1 cellular context compared by ENCODE assay signal in the genomic region with DNA sequence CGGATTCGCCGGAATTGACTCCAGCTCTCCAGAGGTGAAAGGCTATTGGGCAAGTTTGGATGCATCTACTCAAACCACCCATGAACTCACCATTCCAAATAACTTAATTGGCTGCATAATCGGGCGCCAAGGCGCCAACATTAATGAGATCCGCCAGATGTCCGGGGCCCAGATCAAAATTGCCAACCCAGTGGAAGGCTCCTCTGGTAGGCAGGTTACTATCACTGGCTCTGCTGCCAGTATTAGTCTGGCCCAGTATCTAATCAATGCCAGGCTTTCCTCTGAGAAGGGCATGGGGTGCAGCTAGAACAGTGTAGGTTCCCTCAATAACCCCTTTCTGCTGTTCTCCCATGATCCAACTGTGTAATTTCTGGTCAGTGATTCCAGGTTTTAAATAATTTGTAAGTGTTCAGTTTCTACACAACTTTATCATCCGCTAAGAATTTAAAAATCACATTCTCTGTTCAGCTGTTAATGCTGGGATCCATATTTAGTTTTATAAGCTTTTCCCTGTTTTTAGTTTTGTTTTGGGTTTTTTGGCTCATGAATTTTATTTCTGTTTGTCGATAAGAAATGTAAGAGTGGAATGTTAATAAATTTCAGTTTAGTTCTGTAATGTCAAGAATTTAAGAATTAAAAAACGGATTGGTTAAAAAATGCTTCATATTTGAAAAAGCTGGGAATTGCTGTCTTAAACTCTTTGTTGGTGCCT.
TF ChIP-seq lines count a peak whose summit lies in the region.

No MANE protein-coding gene starts in this region.

TF ChIP-seq in K562, 482 proteins besides CTCF, POLR2A, EP300 and RAD21 (continued from another document):
- TF ChIP-seq, protein P1, sequence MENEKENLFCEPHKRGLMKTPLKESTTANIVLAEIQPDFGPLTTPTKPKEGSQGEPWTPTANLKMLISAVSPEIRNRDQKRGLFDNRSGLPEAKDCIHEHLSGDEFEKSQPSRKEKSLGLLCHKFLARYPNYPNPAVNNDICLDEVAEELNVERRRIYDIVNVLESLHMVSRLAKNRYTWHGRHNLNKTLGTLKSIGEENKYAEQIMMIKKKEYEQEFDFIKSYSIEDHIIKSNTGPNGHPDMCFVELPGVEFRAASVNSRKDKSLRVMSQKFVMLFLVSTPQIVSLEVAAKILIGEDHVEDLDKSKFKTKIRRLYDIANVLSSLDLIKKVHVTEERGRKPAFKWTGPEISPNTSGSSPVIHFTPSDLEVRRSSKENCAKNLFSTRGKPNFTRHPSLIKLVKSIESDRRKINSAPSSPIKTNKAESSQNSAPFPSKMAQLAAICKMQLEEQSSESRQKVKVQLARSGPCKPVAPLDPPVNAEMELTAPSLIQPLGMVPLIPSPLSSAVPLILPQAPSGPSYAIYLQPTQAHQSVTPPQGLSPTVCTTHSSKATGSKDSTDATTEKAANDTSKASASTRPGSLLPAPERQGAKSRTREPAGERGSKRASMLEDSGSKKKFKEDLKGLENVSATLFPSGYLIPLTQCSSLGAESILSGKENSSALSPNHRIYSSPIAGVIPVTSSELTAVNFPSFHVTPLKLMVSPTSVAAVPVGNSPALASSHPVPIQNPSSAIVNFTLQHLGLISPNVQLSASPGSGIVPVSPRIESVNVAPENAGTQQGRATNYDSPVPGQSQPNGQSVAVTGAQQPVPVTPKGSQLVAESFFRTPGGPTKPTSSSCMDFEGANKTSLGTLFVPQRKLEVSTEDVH (IDR thresholded peaks at IDR 0.05; ENCODE audit: low read depth, partially characterized antibody), result peak; percentile 17
- no peak for TF ChIP-seq HSF4 (CRISPR knock-in tag; IDR thresholded peaks at IDR 0.05; ENCODE audit: borderline replicate concordance)
- TF ChIP-seq U2AF2 (optimal IDR thresholded peaks at IDR 0.05; ENCODE audit: low read depth, low read length), result no peak
- TF ChIP-seq KAT7 (CRISPR knock-in tag; IDR thresholded peaks at IDR 0.05; ENCODE audit: borderline replicate concordance), result peak; percentile 90
- TF ChIP-seq, protein P2, sequence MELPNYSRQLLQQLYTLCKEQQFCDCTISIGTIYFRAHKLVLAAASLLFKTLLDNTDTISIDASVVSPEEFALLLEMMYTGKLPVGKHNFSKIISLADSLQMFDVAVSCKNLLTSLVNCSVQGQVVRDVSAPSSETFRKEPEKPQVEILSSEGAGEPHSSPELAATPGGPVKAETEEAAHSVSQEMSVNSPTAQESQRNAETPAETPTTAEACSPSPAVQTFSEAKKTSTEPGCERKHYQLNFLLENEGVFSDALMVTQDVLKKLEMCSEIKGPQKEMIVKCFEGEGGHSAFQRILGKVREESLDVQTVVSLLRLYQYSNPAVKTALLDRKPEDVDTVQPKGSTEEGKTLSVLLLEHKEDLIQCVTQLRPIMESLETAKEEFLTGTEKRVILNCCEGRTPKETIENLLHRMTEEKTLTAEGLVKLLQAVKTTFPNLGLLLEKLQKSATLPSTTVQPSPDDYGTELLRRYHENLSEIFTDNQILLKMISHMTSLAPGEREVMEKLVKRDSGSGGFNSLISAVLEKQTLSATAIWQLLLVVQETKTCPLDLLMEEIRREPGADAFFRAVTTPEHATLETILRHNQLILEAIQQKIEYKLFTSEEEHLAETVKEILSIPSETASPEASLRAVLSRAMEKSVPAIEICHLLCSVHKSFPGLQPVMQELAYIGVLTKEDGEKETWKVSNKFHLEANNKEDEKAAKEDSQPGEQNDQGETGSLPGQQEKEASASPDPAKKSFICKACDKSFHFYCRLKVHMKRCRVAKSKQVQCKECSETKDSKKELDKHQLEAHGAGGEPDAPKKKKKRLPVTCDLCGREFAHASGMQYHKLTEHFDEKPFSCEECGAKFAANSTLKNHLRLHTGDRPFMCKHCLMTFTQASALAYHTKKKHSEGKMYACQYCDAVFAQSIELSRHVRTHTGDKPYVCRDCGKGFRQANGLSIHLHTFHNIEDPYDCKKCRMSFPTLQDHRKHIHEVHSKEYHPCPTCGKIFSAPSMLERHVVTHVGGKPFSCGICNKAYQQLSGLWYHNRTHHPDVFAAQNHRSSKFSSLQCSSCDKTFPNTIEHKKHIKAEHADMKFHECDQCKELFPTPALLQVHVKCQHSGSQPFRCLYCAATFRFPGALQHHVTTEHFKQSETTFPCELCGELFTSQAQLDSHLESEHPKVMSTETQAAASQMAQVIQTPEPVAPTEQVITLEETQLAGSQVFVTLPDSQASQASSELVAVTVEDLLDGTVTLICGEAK (IDR thresholded peaks at IDR 0.05), result peak; percentile 63
- TF ChIP-seq, protein P2 (CRISPR knock-in tag; IDR thresholded peaks at IDR 0.05), result no peak
- TF ChIP-seq, protein P3, sequence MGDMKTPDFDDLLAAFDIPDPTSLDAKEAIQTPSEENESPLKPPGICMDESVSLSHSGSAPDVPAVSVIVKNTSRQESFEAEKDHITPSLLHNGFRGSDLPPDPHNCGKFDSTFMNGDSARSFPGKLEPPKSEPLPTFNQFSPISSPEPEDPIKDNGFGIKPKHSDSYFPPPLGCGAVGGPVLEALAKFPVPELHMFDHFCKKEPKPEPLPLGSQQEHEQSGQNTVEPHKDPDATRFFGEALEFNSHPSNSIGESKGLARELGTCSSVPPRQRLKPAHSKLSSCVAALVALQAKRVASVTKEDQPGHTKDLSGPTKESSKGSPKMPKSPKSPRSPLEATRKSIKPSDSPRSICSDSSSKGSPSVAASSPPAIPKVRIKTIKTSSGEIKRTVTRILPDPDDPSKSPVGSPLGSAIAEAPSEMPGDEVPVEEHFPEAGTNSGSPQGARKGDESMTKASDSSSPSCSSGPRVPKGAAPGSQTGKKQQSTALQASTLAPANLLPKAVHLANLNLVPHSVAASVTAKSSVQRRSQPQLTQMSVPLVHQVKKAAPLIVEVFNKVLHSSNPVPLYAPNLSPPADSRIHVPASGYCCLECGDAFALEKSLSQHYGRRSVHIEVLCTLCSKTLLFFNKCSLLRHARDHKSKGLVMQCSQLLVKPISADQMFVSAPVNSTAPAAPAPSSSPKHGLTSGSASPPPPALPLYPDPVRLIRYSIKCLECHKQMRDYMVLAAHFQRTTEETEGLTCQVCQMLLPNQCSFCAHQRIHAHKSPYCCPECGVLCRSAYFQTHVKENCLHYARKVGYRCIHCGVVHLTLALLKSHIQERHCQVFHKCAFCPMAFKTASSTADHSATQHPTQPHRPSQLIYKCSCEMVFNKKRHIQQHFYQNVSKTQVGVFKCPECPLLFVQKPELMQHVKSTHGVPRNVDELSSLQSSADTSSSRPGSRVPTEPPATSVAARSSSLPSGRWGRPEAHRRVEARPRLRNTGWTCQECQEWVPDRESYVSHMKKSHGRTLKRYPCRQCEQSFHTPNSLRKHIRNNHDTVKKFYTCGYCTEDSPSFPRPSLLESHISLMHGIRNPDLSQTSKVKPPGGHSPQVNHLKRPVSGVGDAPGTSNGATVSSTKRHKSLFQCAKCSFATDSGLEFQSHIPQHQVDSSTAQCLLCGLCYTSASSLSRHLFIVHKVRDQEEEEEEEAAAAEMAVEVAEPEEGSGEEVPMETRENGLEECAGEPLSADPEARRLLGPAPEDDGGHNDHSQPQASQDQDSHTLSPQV (IDR thresholded peaks at IDR 0.05), result 0 out of 2 replicates have a peak, but pooled peaks have one; percentile 26
- no peak for TF ChIP-seq TCF3 (CRISPR knock-in tag; IDR thresholded peaks at IDR 0.05)
- TF ChIP-seq SOX6 (IDR thresholded peaks at IDR 0.05), result 0 out of 2 replicates have a peak, but pooled peaks have one; percentile 0
- TF ChIP-seq, protein P4, sequence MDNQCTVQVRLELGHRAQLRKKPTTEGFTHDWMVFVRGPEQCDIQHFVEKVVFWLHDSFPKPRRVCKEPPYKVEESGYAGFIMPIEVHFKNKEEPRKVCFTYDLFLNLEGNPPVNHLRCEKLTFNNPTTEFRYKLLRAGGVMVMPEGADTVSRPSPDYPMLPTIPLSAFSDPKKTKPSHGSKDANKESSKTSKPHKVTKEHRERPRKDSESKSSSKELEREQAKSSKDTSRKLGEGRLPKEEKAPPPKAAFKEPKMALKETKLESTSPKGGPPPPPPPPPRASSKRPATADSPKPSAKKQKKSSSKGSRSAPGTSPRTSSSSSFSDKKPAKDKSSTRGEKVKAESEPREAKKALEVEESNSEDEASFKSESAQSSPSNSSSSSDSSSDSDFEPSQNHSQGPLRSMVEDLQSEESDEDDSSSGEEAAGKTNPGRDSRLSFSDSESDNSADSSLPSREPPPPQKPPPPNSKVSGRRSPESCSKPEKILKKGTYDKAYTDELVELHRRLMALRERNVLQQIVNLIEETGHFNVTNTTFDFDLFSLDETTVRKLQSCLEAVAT (IDR thresholded peaks at IDR 0.05), result peak in 1 of 2 experiments; percentile 78; a peak in 2 of 4 replicates
- TF ChIP-seq SMAD1 (IDR thresholded peaks at IDR 0.05; ENCODE audit: low read depth, low read length, partially characterized antibody), result peak; percentile 4
- peak; percentile 51; the same call in 1 of the 2 replicates for TF ChIP-seq PML (IDR thresholded peaks at IDR 0.05; ENCODE audit: low read length)
- TF ChIP-seq NRF1 (conservative IDR thresholded peaks at IDR 0.05 in 1 of 2, IDR thresholded peaks at IDR 0.05 in 1 of 2), result peak; percentile 46; a peak in 3 of 4 replicates
- TF ChIP-seq ZNF589 (CRISPR knock-in tag; IDR thresholded peaks at IDR 0.05; ENCODE audit: low read depth), result peak; percentile 18; the same call in 1 of the 2 replicates
- no peak for TF ChIP-seq HCFC1 (IDR thresholded peaks at IDR 0.05; ENCODE audit: low read depth, low read length)
- TF ChIP-seq NR2C2 (CRISPR knock-in tag; IDR thresholded peaks at IDR 0.05), result peak; percentile 16; the same call in 1 of the 2 replicates
- TF ChIP-seq NR2C2 (tag; IDR thresholded peaks at IDR 0.05), result no peak
- 0 out of 2 replicates have a peak, but pooled peaks have one; percentile 53 for TF ChIP-seq SP1 (CRISPR knock-in tag; IDR thresholded peaks at IDR 0.05)
- no peak for TF ChIP-seq CBX1 (IDR thresholded peaks at IDR 0.05; ENCODE audit: low read depth)
- TF ChIP-seq, protein P5, sequence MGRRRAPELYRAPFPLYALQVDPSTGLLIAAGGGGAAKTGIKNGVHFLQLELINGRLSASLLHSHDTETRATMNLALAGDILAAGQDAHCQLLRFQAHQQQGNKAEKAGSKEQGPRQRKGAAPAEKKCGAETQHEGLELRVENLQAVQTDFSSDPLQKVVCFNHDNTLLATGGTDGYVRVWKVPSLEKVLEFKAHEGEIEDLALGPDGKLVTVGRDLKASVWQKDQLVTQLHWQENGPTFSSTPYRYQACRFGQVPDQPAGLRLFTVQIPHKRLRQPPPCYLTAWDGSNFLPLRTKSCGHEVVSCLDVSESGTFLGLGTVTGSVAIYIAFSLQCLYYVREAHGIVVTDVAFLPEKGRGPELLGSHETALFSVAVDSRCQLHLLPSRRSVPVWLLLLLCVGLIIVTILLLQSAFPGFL (CRISPR knock-in tag; IDR thresholded peaks at IDR 0.05), result 0 out of 2 replicates have a peak, but pooled peaks have one; percentile 46
